In the genomic region with DNA sequence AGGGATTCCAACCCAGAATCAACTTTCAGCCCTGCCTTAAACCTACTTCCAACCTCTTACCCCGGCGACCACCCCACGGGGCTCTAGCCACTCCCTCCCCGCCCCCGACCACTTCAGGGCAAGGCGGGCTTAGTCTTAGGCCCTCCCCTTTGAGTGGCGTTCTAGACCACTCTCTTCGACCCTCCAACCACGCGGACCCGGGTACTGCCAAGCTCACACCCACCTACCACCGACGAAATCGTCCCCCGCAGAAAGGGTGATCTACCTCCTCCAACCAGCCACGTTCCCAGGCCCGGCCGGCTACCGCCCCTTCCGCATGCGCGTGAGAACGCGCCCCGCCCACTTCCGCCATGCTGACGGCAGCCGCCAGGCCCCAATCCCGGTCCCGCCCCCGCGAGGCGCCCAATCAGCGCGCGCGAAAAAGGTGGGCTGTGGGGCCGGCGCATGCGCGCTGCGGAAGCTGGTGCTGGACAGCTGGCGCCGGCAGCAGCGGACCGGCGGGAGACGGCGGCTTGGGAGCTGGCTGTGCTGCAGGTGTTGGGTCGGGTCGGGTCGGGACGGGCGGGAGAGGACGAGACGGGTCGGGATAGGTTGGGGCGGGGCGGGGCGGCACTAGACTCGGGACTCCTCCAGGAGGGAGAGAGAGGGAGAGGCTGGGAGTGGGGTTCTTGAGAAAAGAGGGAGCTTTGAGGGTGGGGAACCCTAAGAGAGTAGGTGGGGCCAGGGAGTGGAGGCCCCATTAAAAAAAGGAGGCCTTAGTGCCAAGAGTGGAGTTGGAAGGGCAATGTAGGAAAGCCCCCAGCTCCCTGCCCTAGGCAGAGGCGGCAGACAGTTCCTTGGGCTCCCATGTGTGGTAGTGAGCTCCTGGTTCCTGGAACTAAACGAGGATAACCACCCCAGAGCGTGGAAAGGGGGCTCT, we compare ENCODE assay signal across 8 cellular contexts. TPM values are rescaled to one million over a fixed set of nuclear protein-coding genes. Genes with fewer than 3 reads are reported as not detected.
A peak's percentile ranks its signal among the peaks of the same experiment; 100 is the strongest.
DNase-seq lines count a peak whose midpoint lies in the region; ATAC-seq and TF ChIP-seq lines count a peak whose summit lies in the region.

A gene with protein sequence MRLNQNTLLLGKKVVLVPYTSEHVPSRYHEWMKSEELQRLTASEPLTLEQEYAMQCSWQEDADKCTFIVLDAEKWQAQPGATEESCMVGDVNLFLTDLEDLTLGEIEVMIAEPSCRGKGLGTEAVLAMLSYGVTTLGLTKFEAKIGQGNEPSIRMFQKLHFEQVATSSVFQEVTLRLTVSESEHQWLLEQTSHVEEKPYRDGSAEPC (minus strand): TSS at position 302 of the 919 bp plus-strand sequence. CDS start 647 bp downstream, outside the sequence.

- H3K27ac ChIP-seq in mammary epithelial cell (ENCODE audit: insufficient read depth, low read depth, low read length) (peak within 1 kb of the TSS; percentile 72), smooth muscle cell (ENCODE audit: low read depth) (peak within 1 kb of the TSS; percentile 56)

- H3K4me2 ChIP-seq in mammary epithelial cell (ENCODE audit: insufficient read depth, low read depth, low read length) (peak within 1 kb of the TSS; percentile 93), smooth muscle cell (peak within 1 kb of the TSS; percentile 85)

- H3K27me3 ChIP-seq in mammary epithelial cell (ENCODE audit: insufficient read depth, low read length) (no peaks in the 10 kb centered on the region), smooth muscle cell (ENCODE audit: low read depth) (no peaks in the 10 kb centered on the region)

- intact Hi-C loops in mammary epithelial cell (cut with micrococcal nuclease) = loop anchor here (10.0 kb wide), 1 partner anchor 572 kb away; a partner anchor contains a TSS

- dilution Hi-C loops in mammary epithelial cell (cut with HindIII; ENCODE audit: low sequenced_read_pairs) = no loop called here

- H3K4me3 ChIP-seq in WI38 (ENCODE audit: low read depth, low read length) (peak within 1 kb of the TSS; percentile 91), mammary epithelial cell (replicated peaks in 1 of 3; ENCODE audit: insufficient read depth in 1 of 3, low read depth in 2 of 3, low read length in 3 of 3) (peak within 1 kb of the TSS; percentile 80 to 84 (median 80)), smooth muscle cell (peak within 1 kb of the TSS; percentile 73)

- 6% methylated on average over 21 of the region's 64 CpGs for WGBS in mammary epithelial cell (ENCODE audit: low coverage, missing lambda C conversion rate)
- WGBS in smooth muscle cell (ENCODE audit: low lambda C conversion rate) = under 1% methylated on average over 32 of the region's 64 CpGs

- no peak for TF ChIP-seq CTCF in WI38 (IDR thresholded peaks at IDR 0.05; ENCODE audit: low read depth, low read length)
- TF ChIP-seq CTCF in mammary epithelial cell (conservative IDR thresholded peaks at IDR 0.05 in 1 of 2, IDR thresholded peaks at IDR 0.05 in 1 of 2; ENCODE audit: extremely low read depth in 1 of 2, insufficient read depth in 1 of 2, low read depth in 1 of 2, low read length in 2 of 2) = no peak
- no peak for TF ChIP-seq CTCF in smooth muscle cell (IDR thresholded peaks at IDR 0.05; ENCODE audit: borderline replicate concordance, insufficient read depth, poor library complexity, severe bottlenecking)

- H3K79me2 ChIP-seq in mammary epithelial cell (ENCODE audit: insufficient read depth, low read length) = peaks cover 42% of the 10 kb centered on the region
- peaks cover 32% of the 10 kb centered on the region for H3K79me2 ChIP-seq in smooth muscle cell (ENCODE audit: low read depth)

- in situ Hi-C loops in ACHN (cut with HindIII; ENCODE audit: low pct_ligation_motif_present, low pct_unique_long_range_greater_than_20kb, low sequenced_read_pairs) (no loop called here), mammary epithelial cell (cut with MboI; ENCODE audit: low sequenced_read_pairs in 2 of 2) (no loop called here)

- H3K9ac ChIP-seq in mammary epithelial cell (ENCODE audit: insufficient read depth, low read length) (peak within 1 kb of the TSS; percentile 81), smooth muscle cell (ENCODE audit: low read depth) (peak within 1 kb of the TSS; percentile 58)

- H3K36me3 ChIP-seq in mammary epithelial cell (ENCODE audit: insufficient read depth, low read length) = peaks cover 25% of the 10 kb centered on the region
- H3K36me3 ChIP-seq in smooth muscle cell (ENCODE audit: low read depth) = no peaks in the 10 kb centered on the region

- H4K20me1 ChIP-seq in mammary epithelial cell (ENCODE audit: insufficient read depth, low read length) (no peaks in the 10 kb centered on the region), smooth muscle cell (ENCODE audit: low read depth) (peaks cover 28% of the 10 kb centered on the region)

- no TSS peak for BruUV-seq in mammary epithelial cell (replicated peaks; lab: Mats Ljungman, UMichigan)

- DNase-seq in ACHN (peak; percentile 98), NCI-H2227 treated with DMSO at 0.1 percent for 48 hours (lab: John Stamatoyannopoulos, UW) (peak; percentile 97), mammary epithelial cell (peak; percentile 94), iPS-NIHi7 (ENCODE audit: extremely low spot score) (peak; percentile 99), smooth muscle cell (lab: John Stamatoyannopoulos, UW; ENCODE audit: unreplicated experiment) (peak; percentile 95)

- H3K4me1 ChIP-seq in mammary epithelial cell (ENCODE audit: insufficient read depth, low read length) = peaks cover 5% of the 10 kb centered on the region
- peaks cover 15% of the 10 kb centered on the region for H3K4me1 ChIP-seq in smooth muscle cell (ENCODE audit: low read depth)

- peak within 1 kb of the TSS; percentile 93 for H2AFZ ChIP-seq in mammary epithelial cell (ENCODE audit: low read depth, low read length)
- peak within 1 kb of the TSS; percentile 61 for H2AFZ ChIP-seq in smooth muscle cell (ENCODE audit: low read depth)

- peak; percentile 47 for ATAC-seq in GM18873 (IDR thresholded peaks at IDR 0.05; ENCODE audit: low FRiP score, unreplicated experiment)
- ATAC-seq in HG03159 (IDR thresholded peaks at IDR 0.05; ENCODE audit: unreplicated experiment) = peak; percentile 62

- H3K9me3 ChIP-seq in mammary epithelial cell (replicated peaks; ENCODE audit: insufficient read depth, low read length) (no peaks in the 10 kb centered on the region), smooth muscle cell (replicated peaks; ENCODE audit: low read depth) (no peaks in the 10 kb centered on the region)

- H3F3A ChIP-seq in smooth muscle cell (ENCODE audit: low read depth) = no peaks in the 10 kb centered on the region

- CTCF ChIA-PET in mammary epithelial cell (lab: Charles Lee; ENCODE audit: low non-redundant PET) = no interaction called here

RNA-seq across cellular contexts. Expression of the gene that starts here (rescaled TPM):
- total RNA-seq in mammary epithelial cell (10 to 100 TPM; 24.7 to 76.5 TPM), smooth muscle cell (21.4 and 23.5 TPM in 2 replicates)
- polyA plus RNA-seq in mammary epithelial cell (37.3 TPM), smooth muscle cell (42.5 and 48.3 TPM in 2 replicates)
- polyA minus RNA-seq in mammary epithelial cell = 4.1 TPM

Comparison
In these comparisons a context has a peak if more than half of its experiments do, and no peak if none do; other contexts are left out.
1. Peak in every context shown above with its lines: DNase-seq, ATAC-seq, H3K4me3 ChIP-seq and H3K27ac ChIP-seq.